In the genomic region with DNA sequence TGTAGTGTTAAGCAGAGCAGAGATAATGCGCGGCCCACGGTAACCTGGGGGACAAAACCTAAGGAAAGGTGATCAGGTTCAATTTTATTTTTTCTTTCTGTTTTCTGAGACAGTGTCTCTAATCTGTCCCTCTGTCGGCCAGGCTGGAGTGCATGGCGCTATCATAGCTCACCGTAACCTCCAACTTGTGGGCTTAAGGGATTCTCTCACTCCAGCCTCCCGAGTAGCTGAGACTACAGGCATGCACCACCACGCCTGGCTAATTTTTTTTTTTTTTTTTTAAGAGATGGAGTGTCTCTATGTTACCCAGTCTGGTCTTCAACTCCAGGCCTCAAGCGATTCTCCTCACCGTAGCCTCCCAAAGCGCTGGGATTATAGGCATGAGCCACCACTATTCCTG, we compare ENCODE assay signal across 1 cellular context.
TF ChIP-seq lines count a peak whose summit lies in the region.

No MANE protein-coding gene starts in this region.

TF ChIP-seq in HepG2, 621 proteins besides CTCF, POLR2A, EP300 and RAD21:
- TF ChIP-seq SOX6 (IDR thresholded peaks at IDR 0.05) (no peak), SOX6 (CRISPR knock-in tag; IDR thresholded peaks at IDR 0.05) (0 out of 2 replicates have a peak, but pooled peaks have one; percentile 11), FOXC1 (CRISPR knock-in tag; IDR thresholded peaks at IDR 0.05; ENCODE audit: borderline replicate concordance) (no peak), MAZ (IDR thresholded peaks at IDR 0.05; ENCODE audit: borderline replicate concordance, low read depth, low read length) (no peak), MAZ (CRISPR knock-in tag; IDR thresholded peaks at IDR 0.05; ENCODE audit: low read depth) (0 out of 2 replicates have a peak, but pooled peaks have one; percentile 27), ZNF441 (CRISPR knock-in tag; IDR thresholded peaks at IDR 0.05; ENCODE audit: borderline replicate concordance) (no peak), ZBTB38 (CRISPR knock-in tag; IDR thresholded peaks at IDR 0.05) (0 out of 2 replicates have a peak, but pooled peaks have one; percentile 34), SIX1 (CRISPR knock-in tag; IDR thresholded peaks at IDR 0.05; ENCODE audit: borderline replicate concordance) (no peak), ISX (CRISPR knock-in tag; conservative IDR thresholded peaks at IDR 0.05) (no peak)
- TF ChIP-seq, protein P1, sequence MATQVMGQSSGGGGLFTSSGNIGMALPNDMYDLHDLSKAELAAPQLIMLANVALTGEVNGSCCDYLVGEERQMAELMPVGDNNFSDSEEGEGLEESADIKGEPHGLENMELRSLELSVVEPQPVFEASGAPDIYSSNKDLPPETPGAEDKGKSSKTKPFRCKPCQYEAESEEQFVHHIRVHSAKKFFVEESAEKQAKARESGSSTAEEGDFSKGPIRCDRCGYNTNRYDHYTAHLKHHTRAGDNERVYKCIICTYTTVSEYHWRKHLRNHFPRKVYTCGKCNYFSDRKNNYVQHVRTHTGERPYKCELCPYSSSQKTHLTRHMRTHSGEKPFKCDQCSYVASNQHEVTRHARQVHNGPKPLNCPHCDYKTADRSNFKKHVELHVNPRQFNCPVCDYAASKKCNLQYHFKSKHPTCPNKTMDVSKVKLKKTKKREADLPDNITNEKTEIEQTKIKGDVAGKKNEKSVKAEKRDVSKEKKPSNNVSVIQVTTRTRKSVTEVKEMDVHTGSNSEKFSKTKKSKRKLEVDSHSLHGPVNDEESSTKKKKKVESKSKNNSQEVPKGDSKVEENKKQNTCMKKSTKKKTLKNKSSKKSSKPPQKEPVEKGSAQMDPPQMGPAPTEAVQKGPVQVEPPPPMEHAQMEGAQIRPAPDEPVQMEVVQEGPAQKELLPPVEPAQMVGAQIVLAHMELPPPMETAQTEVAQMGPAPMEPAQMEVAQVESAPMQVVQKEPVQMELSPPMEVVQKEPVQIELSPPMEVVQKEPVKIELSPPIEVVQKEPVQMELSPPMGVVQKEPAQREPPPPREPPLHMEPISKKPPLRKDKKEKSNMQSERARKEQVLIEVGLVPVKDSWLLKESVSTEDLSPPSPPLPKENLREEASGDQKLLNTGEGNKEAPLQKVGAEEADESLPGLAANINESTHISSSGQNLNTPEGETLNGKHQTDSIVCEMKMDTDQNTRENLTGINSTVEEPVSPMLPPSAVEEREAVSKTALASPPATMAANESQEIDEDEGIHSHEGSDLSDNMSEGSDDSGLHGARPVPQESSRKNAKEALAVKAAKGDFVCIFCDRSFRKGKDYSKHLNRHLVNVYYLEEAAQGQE (IDR thresholded peaks at IDR 0.05; ENCODE audit: borderline replicate concordance in 1 of 2, low read depth in 1 of 2, low read length in 2 of 2) = no peak
- TF ChIP-seq, protein P2, sequence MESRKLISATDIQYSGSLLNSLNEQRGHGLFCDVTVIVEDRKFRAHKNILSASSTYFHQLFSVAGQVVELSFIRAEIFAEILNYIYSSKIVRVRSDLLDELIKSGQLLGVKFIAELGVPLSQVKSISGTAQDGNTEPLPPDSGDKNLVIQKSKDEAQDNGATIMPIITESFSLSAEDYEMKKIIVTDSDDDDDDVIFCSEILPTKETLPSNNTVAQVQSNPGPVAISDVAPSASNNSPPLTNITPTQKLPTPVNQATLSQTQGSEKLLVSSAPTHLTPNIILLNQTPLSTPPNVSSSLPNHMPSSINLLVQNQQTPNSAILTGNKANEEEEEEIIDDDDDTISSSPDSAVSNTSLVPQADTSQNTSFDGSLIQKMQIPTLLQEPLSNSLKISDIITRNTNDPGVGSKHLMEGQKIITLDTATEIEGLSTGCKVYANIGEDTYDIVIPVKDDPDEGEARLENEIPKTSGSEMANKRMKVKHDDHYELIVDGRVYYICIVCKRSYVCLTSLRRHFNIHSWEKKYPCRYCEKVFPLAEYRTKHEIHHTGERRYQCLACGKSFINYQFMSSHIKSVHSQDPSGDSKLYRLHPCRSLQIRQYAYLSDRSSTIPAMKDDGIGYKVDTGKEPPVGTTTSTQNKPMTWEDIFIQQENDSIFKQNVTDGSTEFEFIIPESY (CRISPR knock-in tag; IDR thresholded peaks at IDR 0.05) = peak; percentile 67; the same call in 1 of the 2 replicates
TF ChIP-seq in HepG2: peak in this region for 4.
